ENCODE assay signal across 12 cellular contexts in the genomic region with DNA sequence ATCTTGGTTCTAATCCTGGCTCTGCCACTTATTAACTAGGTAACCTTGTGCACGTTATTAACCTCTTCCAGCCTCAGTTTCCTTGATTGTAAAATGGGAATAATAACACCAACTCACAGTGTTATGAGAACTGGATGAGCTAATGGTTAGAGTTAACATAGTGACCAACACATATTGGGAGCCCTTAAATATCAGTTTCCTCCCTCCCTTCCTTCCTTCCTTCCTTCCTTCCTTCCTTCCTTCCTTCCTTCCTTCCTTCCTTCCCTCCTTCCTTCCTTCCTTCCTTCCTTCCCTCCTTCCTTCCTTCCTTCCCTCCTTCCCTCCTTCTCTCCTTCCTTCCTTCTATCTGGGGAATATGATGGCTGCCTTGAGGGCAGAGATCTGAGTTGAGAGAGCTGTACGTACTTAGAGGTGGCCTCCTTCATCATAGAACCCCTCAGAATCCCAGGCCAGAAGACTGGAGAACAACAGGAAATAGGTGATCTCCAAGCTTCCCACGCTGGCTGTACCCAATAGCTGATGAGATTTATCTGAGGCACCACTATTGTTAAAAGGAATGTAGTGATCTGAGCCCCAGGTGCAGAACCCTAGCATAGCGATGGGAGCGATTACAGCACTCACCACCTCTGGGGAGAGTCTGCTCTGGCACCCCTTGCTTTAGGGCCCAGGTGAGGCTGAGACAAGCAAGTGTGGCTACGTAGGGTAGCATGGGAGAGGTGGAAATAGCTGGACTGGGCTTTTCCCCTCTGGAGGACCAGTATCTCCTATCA. TPM values are rescaled to one million over a fixed set of nuclear protein-coding genes. Genes with fewer than 3 reads are reported as not detected.
DNase-seq lines count a peak whose midpoint lies in the region; ATAC-seq and TF ChIP-seq lines count a peak whose summit lies in the region.
"Had no signal": no experiment of that assay in that cellular context is flagged by ENCODE, and none has a peak within 500 bp of the region (broad histone marks: within the 10 kb centered on the region; RNA-seq: fewer than 3 reads in every experiment).

No MANE protein-coding gene starts in this region.

- ATAC-seq in DND-41 (ENCODE audit: insufficient read depth, low read depth) (no peak), T-helper 17 cell (no peak), right cardiac atrium (no peak), HG03135 (IDR thresholded peaks at IDR 0.05; ENCODE audit: unreplicated experiment) (no peak), GM18867 (IDR thresholded peaks at IDR 0.05; ENCODE audit: unreplicated experiment) (no peak)

- H3K27ac Mint-ChIP-seq in T-helper 17 cell = peak overlapping the region; percentile 99

- no peaks in the 10 kb centered on the region for H4K20me1 ChIP-seq in DND-41 (ENCODE audit: insufficient read depth, low read length)

- H3K36me3 ChIP-seq in DND-41 (ENCODE audit: insufficient read depth, low read length) = no peaks in the 10 kb centered on the region
- H3K36me3 ChIP-seq in sigmoid colon = no peaks in the 10 kb centered on the region
- H3K36me3 ChIP-seq: brain microvascular endothelial cell had no signal

- peak overlapping the region; percentile 81 for H3K27ac ChIP-seq in DND-41 (ENCODE audit: low read length)
- peak overlapping the region; percentile 65 for H3K27ac ChIP-seq in right cardiac atrium (ENCODE audit: low read length)
- peak overlapping the region; percentile 83 to 89 (median 84) for H3K27ac ChIP-seq in sigmoid colon
- H3K27ac ChIP-seq: brain microvascular endothelial cell had no signal

- intact Hi-C loops in right cardiac atrium (cut with DNase I) (loop anchor here (2.0 to 10.0 kb wide), 8 partner anchors 14 to 234 kb away; partner anchors contain the start of genes RARA (in 2 of the 4), GJD3 (in 1 of the 4) and IGFBP4 (in 1 of the 4)), sigmoid colon (cut with DNase I) (loop anchor here (5.0 kb wide), 1 partner anchor 557 kb away; the partner anchor contains the start of gene PSMD3)

- 55% methylated on average over 6 of the region's 6 CpGs for WGBS in right cardiac atrium
- whole genome bisulfite sequencing in sigmoid colon, 2 donors = 85 to 91% methylated on average over 6 of the region's 6 CpGs

- H3K27me3 Mint-ChIP-seq in T-helper 17 cell = no peaks in the 10 kb centered on the region

- H2AFZ ChIP-seq in DND-41 (ENCODE audit: low read depth, low read length) = no peak overlapping the region

- H3K9me3 ChIP-seq in DND-41 (ENCODE audit: insufficient read depth, low read length, severe bottlenecking) (no peaks in the 10 kb centered on the region), T-helper 17 cell (ENCODE audit: control insufficient read depth, low read length, poor library complexity, severe bottlenecking) (no peaks in the 10 kb centered on the region), right cardiac atrium (ENCODE audit: control insufficient read depth, low read length) (no peaks in the 10 kb centered on the region), sigmoid colon (no peaks in the 10 kb centered on the region)

- H3K4me3 Mint-ChIP-seq in T-helper 17 cell = peak overlapping the region; percentile 90

- H3K27me3 ChIP-seq in DND-41 (ENCODE audit: insufficient read depth, low read length, poor library complexity) (no peaks in the 10 kb centered on the region), right cardiac atrium (ENCODE audit: control insufficient read depth, insufficient read depth) (no peaks in the 10 kb centered on the region), sigmoid colon (no peaks in the 10 kb centered on the region)
- H3K27me3 ChIP-seq: brain microvascular endothelial cell had no signal

- H3K36me3 Mint-ChIP-seq in T-helper 17 cell (ENCODE audit: low read depth) = no peaks in the 10 kb centered on the region

- no peak overlapping the region; the same call in 1 of the 2 replicates for H3K4me2 ChIP-seq in DND-41 (ENCODE audit: insufficient read depth, low read length)

- H3K9ac ChIP-seq in DND-41 (ENCODE audit: low read depth, low read length) = peak overlapping the region; percentile 22; the same call in 1 of the 2 replicates

- TF ChIP-seq EP300 in sigmoid colon (IDR thresholded peaks at IDR 0.05) = no peak

- H3K79me2 ChIP-seq in DND-41 (ENCODE audit: insufficient read depth, low read length) = no peaks in the 10 kb centered on the region

- H3K4me1 Mint-ChIP-seq in T-helper 17 cell = peaks cover 67% of the 10 kb centered on the region

- H3K4me1 ChIP-seq in DND-41 (ENCODE audit: insufficient read depth, low read length) = peaks cover 88% of the 10 kb centered on the region
- peaks cover 49% of the 10 kb centered on the region for H3K4me1 ChIP-seq in right cardiac atrium (ENCODE audit: control insufficient read depth, insufficient read depth, low read length)
- H3K4me1 ChIP-seq in sigmoid colon = peaks cover 0 to 86% (median 72%) of the 10 kb centered on the region in 4 donors

- TF ChIP-seq POLR2A in sigmoid colon (IDR thresholded peaks at IDR 0.05) = no peak

- no peak overlapping the region for H3K4me3 ChIP-seq in DND-41 (ENCODE audit: low read depth in 1 of 2, low read length in 2 of 2)
- no peak overlapping the region for H3K4me3 ChIP-seq in right cardiac atrium (ENCODE audit: low read length)
- H3K4me3 ChIP-seq in sigmoid colon = no peak overlapping the region

- no peak for DNase-seq in DND-41
- DNase-seq in T-helper 17 cell = no peak
- no peak for DNase-seq in right cardiac atrium
- peak; percentile 45 for DNase-seq in sigmoid colon
- DNase-seq in NCI-H2196 (lab: John Stamatoyannopoulos, UW; ENCODE audit: unreplicated experiment) = no peak
- no peak for DNase-seq in HK-2 (ENCODE audit: unreplicated experiment)
- DNase-seq: activated CD4-positive, alpha-beta T cell treated with anti-CD3 and anti-CD28 coated beads for 1 hour; brain microvascular endothelial cell; NCI-H187 treated with DMSO at 0.1 percent for 48 hours had no signal

- TF ChIP-seq CTCF in DND-41 (IDR thresholded peaks at IDR 0.05; ENCODE audit: borderline replicate concordance, extremely low read depth, low read length, poor library complexity, severe bottlenecking) = no peak
- TF ChIP-seq CTCF in sigmoid colon (IDR thresholded peaks at IDR 0.05) = no peak

RNA-seq across cellular contexts. Expression of gene CCR7, which starts 26.2 kb away (rescaled TPM):
- total RNA-seq in T-helper 17 cell (100 to 1,000 TPM; 165 to 182 TPM), right cardiac atrium (under 1 TPM in 2 of 4 donors, not detected in 2; 0.19 to 0.20 TPM), sigmoid colon (not detected)
- polyA plus RNA-seq in right cardiac atrium (0.11 TPM), sigmoid colon (10 to 100 TPM in 1 of 3 donors, not detected in 2; 73.5 TPM)
- total RNA-seq: RPMI7951 had no signal

RNA-seq across cellular contexts. Expression of gene TNS4, which starts 37.7 kb away (rescaled TPM):
- total RNA-seq in T-helper 17 cell (1 to 10 TPM in 1 of 2 donors, under 1 TPM in 1; 0.77 to 1.7 TPM), right cardiac atrium (under 1 TPM in 1 of 4 donors, not detected in 3; 0.14 TPM), sigmoid colon (not detected)
- polyA plus RNA-seq in right cardiac atrium (not detected), sigmoid colon (1 to 10 TPM; 1.2 to 6.9 (median 1.8) TPM)
- total RNA-seq: RPMI7951 had no signal

Comparison
In these comparisons a context has a peak if more than half of its experiments do, and no peak if none do; other contexts are left out.
1. RNA of gene CCR7, which starts 26.2 kb away (total RNA-seq): 165 to 182 TPM in T-helper 17 cell; 0.19 to 0.20 TPM in right cardiac atrium and not detected in sigmoid colon; every median in the first group is over 100 times any median in the second.
2. Peak in every context shown above with its lines, with median percentiles within 50 percentile points of each other: H3K27ac ChIP-seq.